8 cellular contexts compared by ENCODE assay signal in the genomic region with DNA sequence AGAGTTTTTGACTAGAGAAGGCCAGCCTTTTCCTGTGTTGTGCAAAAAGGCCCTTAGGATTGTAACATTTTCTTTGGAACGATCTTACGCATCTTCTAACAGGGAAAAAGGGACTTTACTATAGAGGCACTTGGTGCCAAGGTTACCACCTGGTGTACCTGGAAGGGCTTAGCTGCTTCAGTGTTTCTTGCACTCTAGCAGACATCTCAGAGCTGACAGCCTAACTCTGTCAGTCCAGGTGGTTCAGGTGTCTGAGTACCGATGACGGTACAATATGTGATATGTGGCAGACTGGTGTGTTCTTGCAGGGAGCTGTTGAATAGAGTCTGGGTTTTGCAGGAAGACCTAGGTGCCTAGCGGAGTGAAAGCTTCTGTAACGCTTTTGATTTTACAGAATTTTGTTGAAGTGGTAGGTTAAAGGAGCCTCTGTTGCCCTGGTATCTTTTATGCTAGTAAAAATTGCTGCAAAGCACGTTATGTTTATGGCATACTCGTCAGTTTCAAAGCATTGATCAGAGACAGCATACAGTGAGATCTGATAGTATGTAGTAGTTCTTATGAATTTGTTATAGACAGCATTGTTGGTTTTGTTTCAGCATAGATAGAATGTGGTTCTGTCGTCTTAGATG. TPM values are rescaled to one million over a fixed set of nuclear protein-coding genes. Genes with fewer than 3 reads are reported as not detected.
DNase-seq lines count a peak whose midpoint lies in the region; ATAC-seq lines count a peak whose summit lies in the region.

No MANE protein-coding gene starts in this region.

- peaks cover 22% of the 10 kb centered on the region for H3K4me1 Mint-ChIP-seq in activated naive CD8-positive, alpha-beta T cell treated with anti-CD3 and anti-CD28 coated beads for 36 hours
- H3K4me1 Mint-ChIP-seq in stimulated activated memory B cell treated with anti-CD40 and anti-IgM and Interleukin-4, amounts not matched to agents 10 μg/mL and 1 μg/mL and 100 μg/mL, for 72 hours, result peaks cover 29% of the 10 kb centered on the region

- H3K4me3 Mint-ChIP-seq in activated naive CD8-positive, alpha-beta T cell treated with anti-CD3 and anti-CD28 coated beads for 36 hours, result peak overlapping the region; percentile 73
- H3K4me3 Mint-ChIP-seq in stimulated activated memory B cell treated with anti-CD40 and anti-IgM and Interleukin-4, amounts not matched to agents 10 μg/mL and 1 μg/mL and 100 μg/mL, for 72 hours, result peak overlapping the region; percentile 80

- peaks cover 7% of the 10 kb centered on the region for H3K9me3 Mint-ChIP-seq in activated naive CD8-positive, alpha-beta T cell treated with anti-CD3 and anti-CD28 coated beads for 36 hours
- H3K9me3 Mint-ChIP-seq in stimulated activated memory B cell treated with anti-CD40 and anti-IgM and Interleukin-4, amounts not matched to agents 10 μg/mL and 1 μg/mL and 100 μg/mL, for 72 hours, result no peaks in the 10 kb centered on the region

- ATAC-seq in stimulated activated memory B cell treated with anti-CD40 and anti-IgM and Interleukin-4, amounts not matched to agents 10 μg/mL and 1 μg/mL and 100 μg/mL, for 72 hours, result no peak
- no peak for ATAC-seq in HG02642 (IDR thresholded peaks at IDR 0.05; ENCODE audit: poor library complexity, unreplicated experiment)

- no peaks in the 10 kb centered on the region for H3K36me3 Mint-ChIP-seq in activated naive CD8-positive, alpha-beta T cell treated with anti-CD3 and anti-CD28 coated beads for 36 hours
- H3K36me3 Mint-ChIP-seq in stimulated activated memory B cell treated with anti-CD40 and anti-IgM and Interleukin-4, amounts not matched to agents 10 μg/mL and 1 μg/mL and 100 μg/mL, for 72 hours, result no peaks in the 10 kb centered on the region

- DNase-seq in DMS79 (lab: John Stamatoyannopoulos, UW), result peak; percentile 66
- peak; percentile 72 for DNase-seq in NCI-H1105 treated with DMSO at 0.1 percent for 48 hours (lab: John Stamatoyannopoulos, UW)
- no peak for DNase-seq in activated naive CD8-positive, alpha-beta T cell treated with anti-CD3 and anti-CD28 coated beads for 36 hours
- peak; percentile 16 for DNase-seq in iris pigment epithelial cell (ENCODE audit: low read depth)
- DNase-seq in iPS-NIHi7 (ENCODE audit: extremely low spot score), result no peak
- no peak for DNase-seq in amniotic stem cell (lab: John Stamatoyannopoulos, UW)

- no peak overlapping the region for H3K27ac Mint-ChIP-seq in activated naive CD8-positive, alpha-beta T cell treated with anti-CD3 and anti-CD28 coated beads for 36 hours
- no peak overlapping the region for H3K27ac Mint-ChIP-seq in stimulated activated memory B cell treated with anti-CD40 and anti-IgM and Interleukin-4, amounts not matched to agents 10 μg/mL and 1 μg/mL and 100 μg/mL, for 72 hours

- peaks cover 26% of the 10 kb centered on the region for H3K27me3 Mint-ChIP-seq in activated naive CD8-positive, alpha-beta T cell treated with anti-CD3 and anti-CD28 coated beads for 36 hours
- H3K27me3 Mint-ChIP-seq in stimulated activated memory B cell treated with anti-CD40 and anti-IgM and Interleukin-4, amounts not matched to agents 10 μg/mL and 1 μg/mL and 100 μg/mL, for 72 hours, result peaks cover 29% of the 10 kb centered on the region

RNA-seq across cellular contexts. Expression of a gene that starts 1.4 kb away (rescaled TPM):
- 1 to 10 TPM; 3.3 to 3.4 TPM for total RNA-seq in activated naive CD8-positive, alpha-beta T cell treated with anti-CD3 and anti-CD28 coated beads for 36 hours

Comparison
In these comparisons a context has a peak if more than half of its experiments do, and no peak if none do; other contexts are left out.
1. DNase-seq: peak in DMS79 (single experiment), NCI-H1105 treated with DMSO at 0.1 percent for 48 hours (single experiment) and iris pigment epithelial cell (single experiment); none in activated naive CD8-positive, alpha-beta T cell treated with anti-CD3 and anti-CD28 coated beads for 36 hours (single experiment), iPS-NIHi7 (single experiment) and amniotic stem cell (single experiment).